Comparison of ENCODE assay signal across 21 cellular contexts in the genomic region with DNA sequence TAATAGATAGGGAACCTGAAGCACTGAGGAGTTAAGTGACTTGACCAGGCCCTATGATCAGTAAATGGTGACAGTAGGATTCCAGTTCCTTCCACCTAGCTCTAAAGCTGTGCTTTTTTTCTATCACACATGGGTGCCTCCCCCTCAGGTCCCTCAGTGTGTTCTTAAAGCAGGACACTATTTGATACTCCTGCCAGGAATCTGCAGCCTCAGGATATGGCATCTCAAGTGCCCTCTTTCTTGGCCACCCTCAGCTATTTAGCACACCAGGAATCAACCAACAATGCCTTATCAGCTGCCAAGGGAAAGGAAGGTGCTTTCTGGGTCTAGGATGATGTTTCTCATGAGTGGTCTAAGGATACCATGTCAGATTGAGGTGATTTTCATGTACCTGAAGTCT.
"Had no signal": no experiment of that assay in that cellular context is flagged by ENCODE, and none has a peak within 500 bp of the region (broad histone marks: within the 10 kb centered on the region; RNA-seq: fewer than 3 reads in every experiment).

No MANE protein-coding gene starts in this region.

- H3K36me3 ChIP-seq: ovary, transverse colon had no signal

- H3K27me3 ChIP-seq: dorsolateral prefrontal cortex, gastrocnemius medialis, ovary, sigmoid colon, spleen, transverse colon, vagina had no signal

- H3K4me3 ChIP-seq: dorsolateral prefrontal cortex, gastrocnemius medialis, lung, ovary, psoas muscle, sigmoid colon, spleen, thoracic aorta, transverse colon, vagina had no signal

- FAIRE-seq: colon, keratinocyte had no signal

- H3K9me3 ChIP-seq: gastrocnemius medialis, ovary, psoas muscle, sigmoid colon, spleen, thoracic aorta, transverse colon, vagina had no signal

- H3K27ac ChIP-seq: dorsolateral prefrontal cortex, gastrocnemius medialis, ovary, psoas muscle, sigmoid colon, thoracic aorta, vagina had no signal

- DNase-seq: dorsolateral prefrontal cortex; effector CD4-positive, alpha-beta T cell; foreskin fibroblast; gastrocnemius medialis; mesendoderm; midbrain; naive thymus-derived CD4-positive, alpha-beta T cell; nucleus accumbens; ovary; posterior cingulate gyrus; psoas muscle; right cardiac atrium; sigmoid colon; spleen; stimulated activated naive B cell treated with anti-CD40 and anti-IgM and Interleukin-4, amounts not matched to agents 10 μg/mL and 1 μg/mL and 100 μg/mL, for 72 hours; transverse colon had no signal
